ENCODE assay signal across 1 cellular context in the genomic region with DNA sequence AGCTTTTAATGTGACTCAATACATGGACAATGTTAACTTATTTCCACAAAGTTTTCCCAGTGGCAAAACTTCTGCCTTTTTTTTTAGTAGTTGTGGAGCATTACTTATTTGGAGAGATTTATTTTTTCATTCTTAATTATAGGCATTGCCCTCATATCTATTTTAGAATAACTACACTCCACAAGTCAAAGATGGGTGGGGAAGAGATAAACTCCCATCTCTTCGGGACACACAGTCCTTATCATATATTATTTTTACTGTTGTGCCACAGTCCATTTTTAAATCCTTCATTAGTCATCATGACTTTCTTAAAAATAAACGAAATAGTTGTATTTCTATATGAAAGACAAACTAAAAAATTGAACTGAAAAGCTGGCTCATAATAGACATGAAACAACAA.
TF ChIP-seq lines count a peak whose summit lies in the region.

No MANE protein-coding gene starts in this region.

TF ChIP-seq in SK-N-SH treated with all-trans-retinoic acid at 6 μM for 48 hours, 23 proteins besides CTCF, POLR2A, EP300 and RAD21 (continued from another document):
- TF ChIP-seq, protein P1, sequence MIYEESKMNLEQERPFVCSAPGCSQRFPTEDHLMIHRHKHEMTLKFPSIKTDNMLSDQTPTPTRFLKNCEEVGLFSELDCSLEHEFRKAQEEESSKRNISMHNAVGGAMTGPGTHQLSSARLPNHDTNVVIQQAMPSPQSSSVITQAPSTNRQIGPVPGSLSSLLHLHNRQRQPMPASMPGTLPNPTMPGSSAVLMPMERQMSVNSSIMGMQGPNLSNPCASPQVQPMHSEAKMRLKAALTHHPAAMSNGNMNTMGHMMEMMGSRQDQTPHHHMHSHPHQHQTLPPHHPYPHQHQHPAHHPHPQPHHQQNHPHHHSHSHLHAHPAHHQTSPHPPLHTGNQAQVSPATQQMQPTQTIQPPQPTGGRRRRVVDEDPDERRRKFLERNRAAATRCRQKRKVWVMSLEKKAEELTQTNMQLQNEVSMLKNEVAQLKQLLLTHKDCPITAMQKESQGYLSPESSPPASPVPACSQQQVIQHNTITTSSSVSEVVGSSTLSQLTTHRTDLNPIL (CRISPR knock-in tag; IDR thresholded peaks at IDR 0.05; ENCODE audit: low read depth), result no peak
- TF ChIP-seq CSDC2 (CRISPR knock-in tag; IDR thresholded peaks at IDR 0.05) (no peak), ZNF8 (CRISPR knock-in tag; IDR thresholded peaks at IDR 0.05) (no peak), ISL1 (CRISPR knock-in tag; IDR thresholded peaks at IDR 0.05) (no peak)
- TF ChIP-seq, protein P2, sequence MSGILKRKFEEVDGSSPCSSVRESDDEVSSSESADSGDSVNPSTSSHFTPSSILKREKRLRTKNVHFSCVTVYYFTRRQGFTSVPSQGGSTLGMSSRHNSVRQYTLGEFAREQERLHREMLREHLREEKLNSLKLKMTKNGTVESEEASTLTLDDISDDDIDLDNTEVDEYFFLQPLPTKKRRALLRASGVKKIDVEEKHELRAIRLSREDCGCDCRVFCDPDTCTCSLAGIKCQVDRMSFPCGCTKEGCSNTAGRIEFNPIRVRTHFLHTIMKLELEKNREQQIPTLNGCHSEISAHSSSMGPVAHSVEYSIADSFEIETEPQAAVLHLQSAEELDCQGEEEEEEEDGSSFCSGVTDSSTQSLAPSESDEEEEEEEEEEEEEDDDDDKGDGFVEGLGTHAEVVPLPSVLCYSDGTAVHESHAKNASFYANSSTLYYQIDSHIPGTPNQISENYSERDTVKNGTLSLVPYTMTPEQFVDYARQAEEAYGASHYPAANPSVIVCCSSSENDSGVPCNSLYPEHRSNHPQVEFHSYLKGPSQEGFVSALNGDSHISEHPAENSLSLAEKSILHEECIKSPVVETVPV (CRISPR knock-in tag; IDR thresholded peaks at IDR 0.05), result no peak
- TF ChIP-seq, protein P3, sequence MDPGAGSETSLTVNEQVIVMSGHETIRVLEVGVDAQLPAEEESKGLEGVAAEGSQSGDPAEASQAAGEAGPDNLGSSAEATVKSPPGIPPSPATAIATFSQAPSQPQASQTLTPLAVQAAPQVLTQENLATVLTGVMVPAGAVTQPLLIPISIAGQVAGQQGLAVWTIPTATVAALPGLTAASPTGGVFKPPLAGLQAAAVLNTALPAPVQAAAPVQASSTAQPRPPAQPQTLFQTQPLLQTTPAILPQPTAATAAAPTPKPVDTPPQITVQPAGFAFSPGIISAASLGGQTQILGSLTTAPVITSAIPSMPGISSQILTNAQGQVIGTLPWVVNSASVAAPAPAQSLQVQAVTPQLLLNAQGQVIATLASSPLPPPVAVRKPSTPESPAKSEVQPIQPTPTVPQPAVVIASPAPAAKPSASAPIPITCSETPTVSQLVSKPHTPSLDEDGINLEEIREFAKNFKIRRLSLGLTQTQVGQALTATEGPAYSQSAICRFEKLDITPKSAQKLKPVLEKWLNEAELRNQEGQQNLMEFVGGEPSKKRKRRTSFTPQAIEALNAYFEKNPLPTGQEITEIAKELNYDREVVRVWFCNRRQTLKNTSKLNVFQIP (CRISPR knock-in tag; IDR thresholded peaks at IDR 0.05; ENCODE audit: borderline replicate concordance, low read depth), result no peak
